ENCODE assay signal across 8 cellular contexts in the genomic region with DNA sequence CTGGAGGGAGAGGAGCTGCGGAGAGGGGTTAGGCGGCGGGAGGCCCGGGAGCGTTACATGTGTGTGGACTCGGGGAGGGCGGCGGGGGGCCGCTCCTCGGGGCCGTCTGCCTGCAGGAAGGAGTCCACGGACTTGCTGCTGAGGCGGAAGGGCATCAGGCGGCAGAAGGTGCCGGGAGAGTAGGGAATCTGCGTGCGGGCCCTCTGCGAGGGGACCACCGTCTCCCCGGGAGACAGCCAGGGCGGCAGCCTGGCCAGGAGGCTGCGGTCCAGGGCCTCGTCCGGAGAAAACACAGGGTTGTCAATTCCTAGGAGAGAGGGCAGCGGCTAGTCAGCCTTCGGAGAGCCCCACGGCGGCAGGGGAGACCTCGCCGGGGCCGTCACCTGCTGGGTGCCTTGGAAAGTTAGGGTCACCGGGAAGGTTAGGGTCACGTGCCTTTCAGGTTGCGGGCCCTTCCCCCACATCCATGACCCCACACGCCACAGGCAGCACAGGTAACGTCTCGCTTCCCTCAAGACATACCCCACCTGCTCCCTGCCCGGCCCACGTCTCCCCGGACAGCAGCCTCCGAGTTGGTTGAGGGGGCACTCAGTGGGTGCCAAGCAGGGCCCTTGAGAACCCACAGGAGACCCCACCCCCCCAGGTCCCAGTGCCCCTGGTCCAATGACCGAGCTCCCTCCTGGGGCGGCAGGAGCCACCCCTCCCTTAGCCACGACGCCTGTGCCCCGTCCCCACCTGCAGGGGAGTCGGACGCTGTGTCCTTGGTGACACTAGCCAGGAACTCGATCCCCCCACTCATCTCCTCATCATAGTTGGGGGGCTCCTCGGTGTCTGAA. TPM values are rescaled to one million over a fixed set of nuclear protein-coding genes. Genes with fewer than 3 reads are reported as not detected.
DNase-seq lines count a peak whose midpoint lies in the region; ATAC-seq and TF ChIP-seq lines count a peak whose summit lies in the region.

No MANE protein-coding gene starts in this region.

- H3K9me3 Mint-ChIP-seq in neural crest cell: no peaks in the 10 kb centered on the region

- H3K4me3 ChIP-seq in DOHH2 (ENCODE audit: low read length) (peak overlapping the region; percentile 84), endocrine pancreas (ENCODE audit: control insufficient read depth, insufficient read depth, low read length) (no peak overlapping the region)

- ATAC-seq in HG02970 (IDR thresholded peaks at IDR 0.05; ENCODE audit: low FRiP score, unreplicated experiment): no peak

- 0 out of 2 replicates have a peak, but pooled peaks cover 5% of the 10 kb centered on the region for H3F3A ChIP-seq in DOHH2 (ENCODE audit: control insufficient read depth, insufficient read depth)

- H3K27me3 Mint-ChIP-seq in neural crest cell (ENCODE audit: low read depth): peaks cover 31% of the 10 kb centered on the region

- H3K4me3 Mint-ChIP-seq in neural crest cell: peak overlapping the region; percentile 77

- H3K36me3 Mint-ChIP-seq in neural crest cell (ENCODE audit: low read depth): no peaks in the 10 kb centered on the region

- peaks cover 13% of the 10 kb centered on the region for H4K20me1 ChIP-seq in DOHH2 (ENCODE audit: control insufficient read depth, insufficient read depth, low read depth, low read length)

- H3K4me1 Mint-ChIP-seq in neural crest cell: peaks cover 7% of the 10 kb centered on the region

- H3K36me3 ChIP-seq in DOHH2 (ENCODE audit: control insufficient read depth, low read length): peaks cover 53% of the 10 kb centered on the region
- H3K36me3 ChIP-seq in endocrine pancreas (ENCODE audit: control insufficient read depth, insufficient read depth, low read length): no peaks in the 10 kb centered on the region

- H3K27me3 ChIP-seq in DOHH2 (ENCODE audit: control insufficient read depth, low read length) (no peaks in the 10 kb centered on the region), endocrine pancreas (ENCODE audit: control insufficient read depth, insufficient read depth, low read length) (no peaks in the 10 kb centered on the region)

- no peak overlapping the region for H3K27ac ChIP-seq in DOHH2 (ENCODE audit: low read depth, low read length)

- no peak overlapping the region for H3K27ac Mint-ChIP-seq in neural crest cell (ENCODE audit: unreplicated experiment)

- H3K9me2 ChIP-seq in DOHH2 (replicated peaks; ENCODE audit: control insufficient read depth, low read length): no peaks in the 10 kb centered on the region

- H3K4me1 ChIP-seq in DOHH2 (ENCODE audit: control insufficient read depth, low read length) (peaks cover 31% of the 10 kb centered on the region), endocrine pancreas (ENCODE audit: control insufficient read depth, insufficient read depth, low read length) (no peaks in the 10 kb centered on the region)

- H3K4me2 ChIP-seq in DOHH2 (ENCODE audit: low read length): peak overlapping the region; percentile 77

- no peaks in the 10 kb centered on the region for H3K9me3 ChIP-seq in DOHH2 (ENCODE audit: control insufficient read depth, insufficient read depth, low read length)
- H3K9me3 ChIP-seq in endocrine pancreas (ENCODE audit: control insufficient read depth, low read length): no peaks in the 10 kb centered on the region

- peaks cover 52% of the 10 kb centered on the region for H3K79me2 ChIP-seq in DOHH2 (ENCODE audit: control insufficient read depth, low read length)

- no peak for TF ChIP-seq CTCF in DOHH2 (IDR thresholded peaks at IDR 0.05; ENCODE audit: low read depth, low read length, poor library complexity, severe bottlenecking)
- no peak for TF ChIP-seq CTCF in neural crest cell (conservative IDR thresholded peaks at IDR 0.05)

- peak overlapping the region; percentile 15 for H3K9ac ChIP-seq in endocrine pancreas (ENCODE audit: control insufficient read depth, insufficient read depth, low read length)

- DNase-seq in NCI-H69 (lab: John Stamatoyannopoulos, UW): peak; percentile 59
- DNase-seq in neural crest cell (ENCODE audit: low read depth, low spot score): no peak
- DNase-seq in mucosa of gallbladder (ENCODE audit: low spot score): no peak
- no peak for DNase-seq in HT-29 (ENCODE audit: low spot score)
- DNase-seq in Kasumi-1 (lab: John Stamatoyannopoulos, UW): no peak

RNA-seq across cellular contexts. Expression of a gene that starts 32.1 kb away (rescaled TPM):
- total RNA-seq in neural crest cell (56.0 and 61.3 TPM in 2 replicates), mucosa of gallbladder (71.6 TPM)
- total RNA-seq in HT-29 (2014; rRNA removed; shearing (Covaris generic)): 65.7 and 74.3 TPM in 2 replicates

RNA-seq across cellular contexts. Expression of a gene that starts 49.2 kb away (rescaled TPM):
- total RNA-seq in neural crest cell: 1.5 and 1.7 TPM in 2 replicates
- 537 TPM for total RNA-seq in mucosa of gallbladder
- total RNA-seq in HT-29 (2014; rRNA removed; shearing (Covaris generic)): 11.5 and 16.0 TPM in 2 replicates

Comparison
In these comparisons a context has a peak if more than half of its experiments do, and no peak if none do; other contexts are left out.
1. RNA of a gene that starts 49.2 kb away (total RNA-seq): 537 TPM in mucosa of gallbladder (single experiment); 11.5 to 16.0 TPM in HT-29 and 1.5 to 1.7 TPM in neural crest cell; every median in the first group is over 10 times any median in the second.